Comparison of ENCODE assay signal across 13 cellular contexts in genomic region chr5:137156175-137156574, GRCh38.
"Had no signal": no experiment of that assay in that cellular context is flagged by ENCODE, and none has a peak within 500 bp of the region (broad histone marks: within the 10 kb centered on the region; RNA-seq: fewer than 3 reads in every experiment).

No MANE protein-coding gene starts in this region.

- DNase-seq: activated CD4-positive, alpha-beta T cell treated with anti-CD3 and anti-CD28 coated beads for 1 hour; activated CD4-positive, alpha-beta T cell treated with anti-CD3 and anti-CD28 coated beads, Interleukin-2, amount 50 U/mL, for 1 hour; activated T-cell treated with anti-CD3 and anti-CD28 coated beads, Interleukin-2, amount 50 U/mL, for 1 hour; central memory CD4-positive, alpha-beta T cell; effector memory CD8-positive, alpha-beta T cell; heart right ventricle; kidney; naive thymus-derived CD8-positive, alpha-beta T cell; stimulated activated CD4-positive, alpha-beta T cell treated with anti-CD3 and anti-CD28 coated beads, Interleukin-1b, Interleukin-23, amount 100 ng/mL, for 48 hours; T-helper 9 cell; transverse colon had no signal

- H3K4me1 ChIP-seq: heart right ventricle, transverse colon had no signal

- H3K9me3 ChIP-seq: esophagus muscularis mucosa, heart right ventricle, transverse colon had no signal

- H3K36me3 ChIP-seq: esophagus muscularis mucosa, heart right ventricle, transverse colon had no signal

- H3K27ac ChIP-seq: esophagus muscularis mucosa, heart right ventricle, transverse colon had no signal

- H3K27me3 ChIP-seq: dorsolateral prefrontal cortex, esophagus muscularis mucosa, transverse colon had no signal

- H3K4me3 ChIP-seq: dorsolateral prefrontal cortex, esophagus muscularis mucosa, heart right ventricle, transverse colon had no signal
